In the genomic region with DNA sequence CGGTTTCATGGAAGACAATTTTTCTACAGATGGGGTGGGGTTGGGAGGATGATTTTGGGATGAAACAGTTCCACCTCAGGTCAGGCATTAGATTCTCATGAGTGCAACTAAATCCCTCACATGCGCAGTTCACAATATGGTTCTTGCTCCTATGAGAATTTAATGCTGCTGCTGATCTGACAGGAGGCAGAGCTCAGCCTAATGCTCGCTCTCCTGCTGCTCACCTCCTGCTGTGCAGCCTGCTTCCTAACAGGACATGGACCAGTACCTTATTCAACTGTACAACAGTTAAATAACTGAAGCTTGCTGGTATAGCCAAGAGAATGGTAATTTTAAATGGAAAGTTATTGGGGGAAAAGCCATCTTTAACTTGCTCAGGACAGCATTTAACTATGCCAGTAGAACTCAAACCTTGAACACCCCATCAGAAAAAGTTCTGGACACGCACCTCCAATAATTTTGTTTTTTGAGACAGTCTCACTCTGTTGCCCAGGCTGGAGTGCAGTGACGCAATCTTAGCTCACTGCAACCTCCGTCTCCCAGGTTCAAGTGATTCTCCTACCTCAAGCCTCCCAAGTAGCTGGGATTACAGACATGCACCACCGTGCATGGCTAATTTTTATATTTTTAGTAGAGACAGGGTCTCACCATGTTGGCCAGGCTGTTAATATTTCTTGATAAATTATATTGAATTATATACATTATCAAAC, we compare ENCODE assay signal across 24 cellular contexts. TPM values are rescaled to one million over a fixed set of nuclear protein-coding genes. Genes with fewer than 3 reads are reported as not detected.
DNase-seq lines count a peak whose midpoint lies in the region; ATAC-seq and TF ChIP-seq lines count a peak whose summit lies in the region.
"Had no signal": no experiment of that assay in that cellular context is flagged by ENCODE, and none has a peak within 500 bp of the region (broad histone marks: within the 10 kb centered on the region; RNA-seq: fewer than 3 reads in every experiment).

No MANE protein-coding gene starts in this region.

- H3K4me3 ChIP-seq in OCI-LY3 (ENCODE audit: low read length): no peak overlapping the region
- H3K4me3 ChIP-seq: ascending aorta, lower lobe of right lung, MG63, prostate gland, SJSA1 had no signal

- H3K4me1 Mint-ChIP-seq in activated CD4-positive, alpha-beta memory T cell treated with anti-CD3 and anti-CD28 coated beads for 36 hours (ENCODE audit: low read depth): peaks cover 11% of the 10 kb centered on the region
- H3K4me1 Mint-ChIP-seq in activated CD4-positive, alpha-beta memory T cell treated with anti-CD3 and anti-CD28 coated beads, Interleukin-2, amount 10 ng/mL, durations not matched to agents 7 days and 5 days: peaks cover 6% of the 10 kb centered on the region
- H3K4me1 Mint-ChIP-seq in endothelial cell (ENCODE audit: unreplicated experiment): peaks cover 14% of the 10 kb centered on the region
- H3K4me1 Mint-ChIP-seq in type B pancreatic cell (ENCODE audit: unreplicated experiment): peaks cover 8% of the 10 kb centered on the region

- H3K9me3 ChIP-seq in OCI-LY3 (ENCODE audit: insufficient read depth, low read length): no peaks in the 10 kb centered on the region
- H3K9me3 ChIP-seq: ascending aorta, lower lobe of right lung, MG63, prostate gland, SJSA1 had no signal

- H3K4me1 ChIP-seq in OCI-LY3 (ENCODE audit: low read length): peaks cover 28% of the 10 kb centered on the region
- H3K4me1 ChIP-seq: ascending aorta, lower lobe of right lung had no signal

- H3K27me3 Mint-ChIP-seq in activated CD4-positive, alpha-beta memory T cell treated with anti-CD3 and anti-CD28 coated beads for 36 hours: no peaks in the 10 kb centered on the region
- H3K27me3 Mint-ChIP-seq in activated CD4-positive, alpha-beta memory T cell treated with anti-CD3 and anti-CD28 coated beads, Interleukin-2, amount 10 ng/mL, durations not matched to agents 7 days and 5 days: no peaks in the 10 kb centered on the region
- H3K27me3 Mint-ChIP-seq in endothelial cell (ENCODE audit: unreplicated experiment): peaks cover 3% of the 10 kb centered on the region
- no peaks in the 10 kb centered on the region for H3K27me3 Mint-ChIP-seq in type B pancreatic cell
- H3K27me3 Mint-ChIP-seq: activated CD8-positive, alpha-beta memory T cell treated with anti-CD3 and anti-CD28 coated beads, Interleukin-2, amount 10 ng/mL, durations not matched to agents 7 days and 5 days had no signal

- H3K27ac Mint-ChIP-seq in activated CD4-positive, alpha-beta memory T cell treated with anti-CD3 and anti-CD28 coated beads for 36 hours: peak overlapping the region; percentile 33
- H3K27ac Mint-ChIP-seq in activated CD4-positive, alpha-beta memory T cell treated with anti-CD3 and anti-CD28 coated beads, Interleukin-2, amount 10 ng/mL, durations not matched to agents 7 days and 5 days: no peak overlapping the region
- H3K27ac Mint-ChIP-seq in endothelial cell (ENCODE audit: unreplicated experiment): peak overlapping the region; percentile 21
- H3K27ac Mint-ChIP-seq in type B pancreatic cell: peak overlapping the region; percentile 13
- H3K27ac Mint-ChIP-seq: activated CD8-positive, alpha-beta memory T cell treated with anti-CD3 and anti-CD28 coated beads, Interleukin-2, amount 10 ng/mL, durations not matched to agents 7 days and 5 days; activated T-helper 1 cell treated with anti-CD3 and anti-CD28 coated beads, Interleukin-12 subunit alpha, Interleukin-12 subunit beta, Interleukin-2, Interleukin-4 antibody, amounts not matched to agents 30 ng/mL and 10 ng/mL and 1 ng/mL, durations not matched to agents 14 hours and 24 hours and 36 hours; T-helper 1 cell treated with Interleukin-12 subunit alpha and Interleukin-12 subunit beta and Interleukin-4 antibody, amounts not matched to agents 30 μg/mL and 1 μg/mL, for 36 hours had no signal

- no peaks in the 10 kb centered on the region for H3K9me3 Mint-ChIP-seq in activated CD4-positive, alpha-beta memory T cell treated with anti-CD3 and anti-CD28 coated beads for 36 hours
- no peaks in the 10 kb centered on the region for H3K9me3 Mint-ChIP-seq in activated CD4-positive, alpha-beta memory T cell treated with anti-CD3 and anti-CD28 coated beads, Interleukin-2, amount 10 ng/mL, durations not matched to agents 7 days and 5 days
- H3K9me3 Mint-ChIP-seq in endothelial cell (ENCODE audit: unreplicated experiment) (no peaks in the 10 kb centered on the region), type B pancreatic cell (no peaks in the 10 kb centered on the region)
- H3K9me3 Mint-ChIP-seq: activated T-helper 1 cell treated with anti-CD3 and anti-CD28 coated beads, Interleukin-12 subunit alpha, Interleukin-12 subunit beta, Interleukin-2, Interleukin-4 antibody, amounts not matched to agents 30 ng/mL and 10 ng/mL and 1 ng/mL, durations not matched to agents 14 hours and 24 hours and 36 hours; T-helper 1 cell treated with Interleukin-12 subunit alpha and Interleukin-12 subunit beta and Interleukin-4 antibody, amounts not matched to agents 30 μg/mL and 1 μg/mL, for 36 hours had no signal

- no peak overlapping the region for H3K4me2 ChIP-seq in OCI-LY3 (ENCODE audit: low read length)

- H3K4me3 Mint-ChIP-seq in activated CD4-positive, alpha-beta memory T cell treated with anti-CD3 and anti-CD28 coated beads for 36 hours: no peak overlapping the region
- H3K4me3 Mint-ChIP-seq in activated CD4-positive, alpha-beta memory T cell treated with anti-CD3 and anti-CD28 coated beads, Interleukin-2, amount 10 ng/mL, durations not matched to agents 7 days and 5 days: no peak overlapping the region
- H3K4me3 Mint-ChIP-seq in endothelial cell (ENCODE audit: unreplicated experiment) (no peak overlapping the region), type B pancreatic cell (no peak overlapping the region)
- H3K4me3 Mint-ChIP-seq: activated CD8-positive, alpha-beta memory T cell treated with anti-CD3 and anti-CD28 coated beads, Interleukin-2, amount 10 ng/mL, durations not matched to agents 7 days and 5 days; activated T-helper 1 cell treated with anti-CD3 and anti-CD28 coated beads, Interleukin-12 subunit alpha, Interleukin-12 subunit beta, Interleukin-2, Interleukin-4 antibody, amounts not matched to agents 30 ng/mL and 10 ng/mL and 1 ng/mL, durations not matched to agents 14 hours and 24 hours and 36 hours; T-helper 1 cell treated with Interleukin-12 subunit alpha and Interleukin-12 subunit beta and Interleukin-4 antibody, amounts not matched to agents 30 μg/mL and 1 μg/mL, for 36 hours had no signal

- H2AFZ ChIP-seq in OCI-LY3 (ENCODE audit: low read depth, low read length): no peak overlapping the region

- no peaks in the 10 kb centered on the region for H4K20me1 ChIP-seq in OCI-LY3 (ENCODE audit: insufficient read depth, low read length)

- CTCF ChIA-PET in activated CD4-positive, alpha-beta memory T cell treated with anti-CD3 and anti-CD28 coated beads for 36 hours (lab: Charles Lee): no interaction called here
- CTCF ChIA-PET in activated CD4-positive, alpha-beta memory T cell treated with anti-CD3 and anti-CD28 coated beads, Interleukin-2, amount 10 ng/mL, durations not matched to agents 7 days and 5 days (lab: Charles Lee): no interaction called here

- TF ChIP-seq CTCF in OCI-LY3 (IDR thresholded peaks at IDR 0.05; ENCODE audit: low read depth, low read length) (no peak), endothelial cell (IDR thresholded peaks at IDR 0.05; ENCODE audit: unreplicated experiment) (no peak), type B pancreatic cell (conservative IDR thresholded peaks at IDR 0.05) (no peak)

- intact Hi-C loops in activated CD4-positive, alpha-beta memory T cell treated with anti-CD3 and anti-CD28 coated beads for 36 hours (cut with micrococcal nuclease): no loop called here

- H3K27me3 ChIP-seq in OCI-LY3 (ENCODE audit: low read depth, low read length): no peaks in the 10 kb centered on the region
- H3K27me3 ChIP-seq: ascending aorta, MG63, SJSA1 had no signal

- POLR2A ChIA-PET in activated CD4-positive, alpha-beta memory T cell treated with anti-CD3 and anti-CD28 coated beads for 36 hours (lab: Charles Lee): interaction anchor here (1.2 kb wide), 1 partner anchor 14 kb away, joined by 3 read pairs; no protein-coding TSS in a partner anchor
- POLR2A ChIA-PET in activated CD4-positive, alpha-beta memory T cell treated with anti-CD3 and anti-CD28 coated beads, Interleukin-2, amount 10 ng/mL, durations not matched to agents 7 days and 5 days (lab: Charles Lee): interaction anchor here (0.9 to 1.3 kb wide), 2 partner anchors 14 to 147 kb away, joined by 3 read pairs; a partner anchor contains a TSS

- peak overlapping the region; percentile 6; the same call in 1 of the 2 replicates for H3K27ac ChIP-seq in OCI-LY3 (ENCODE audit: low read length)
- H3K27ac ChIP-seq: ascending aorta, lower lobe of right lung, prostate gland, SJSA1 had no signal

- H3K36me3 Mint-ChIP-seq in activated CD4-positive, alpha-beta memory T cell treated with anti-CD3 and anti-CD28 coated beads for 36 hours: peaks cover 20% of the 10 kb centered on the region
- peaks cover 32% of the 10 kb centered on the region for H3K36me3 Mint-ChIP-seq in activated CD4-positive, alpha-beta memory T cell treated with anti-CD3 and anti-CD28 coated beads, Interleukin-2, amount 10 ng/mL, durations not matched to agents 7 days and 5 days (ENCODE audit: low read depth)
- H3K36me3 Mint-ChIP-seq in endothelial cell (ENCODE audit: low read depth, unreplicated experiment) (peaks cover 27% of the 10 kb centered on the region), type B pancreatic cell (peaks cover 9% of the 10 kb centered on the region)

- no peak overlapping the region for H3K9ac ChIP-seq in OCI-LY3 (ENCODE audit: low read length)

- DNase-seq in activated CD4-positive, alpha-beta memory T cell treated with anti-CD3 and anti-CD28 coated beads for 36 hours: no peak
- DNase-seq in activated CD4-positive, alpha-beta memory T cell treated with anti-CD3 and anti-CD28 coated beads, Interleukin-2, amount 10 ng/mL, durations not matched to agents 7 days and 5 days: no peak
- no peak for DNase-seq in endothelial cell (ENCODE audit: low spot score)
- DNase-seq in type B pancreatic cell (ENCODE audit: extremely low spot score, unreplicated experiment): no peak
- DNase-seq in activated CD4-positive, CD25-positive, alpha-beta regulatory T cell treated with anti-CD3 and anti-CD28 coated beads, Interleukin-2, amount 50 U/mL, for 72 hours: no peak
- DNase-seq: activated CD4-positive, alpha-beta T cell treated with anti-CD3 and anti-CD28 coated beads for 4 hours; activated CD8-positive, alpha-beta memory T cell treated with anti-CD3 and anti-CD28 coated beads, Interleukin-2, amount 10 ng/mL, durations not matched to agents 7 days and 5 days; activated naive CD4-positive, alpha-beta T cell treated with anti-CD3 and anti-CD28 coated beads, Interleukin-2, amount 50 U/mL, for 16 hours; EL; KBM-7; lower lobe of right lung; MG63; NCI-H1417; NCI-H2107; NCI-H446; NK-92 treated with Interleukin-12 subunit alpha and Interleukin-12 subunit beta, amount 100 ng/mL, for 24 hours; stimulated activated CD8-positive, alpha-beta memory T cell treated with anti-CD3 and anti-CD28 coated beads, Interleukin-4, amount 100 ng/mL, for 48 hours had no signal

- peaks cover 27% of the 10 kb centered on the region for H3K36me3 ChIP-seq in OCI-LY3 (replicated peaks; ENCODE audit: low read depth, low read length)
- H3K36me3 ChIP-seq: prostate gland had no signal

- ATAC-seq in HG02884 (IDR thresholded peaks at IDR 0.05; ENCODE audit: unreplicated experiment): no peak
- ATAC-seq: activated CD8-positive, alpha-beta memory T cell treated with anti-CD3 and anti-CD28 coated beads, Interleukin-2, amount 10 ng/mL, durations not matched to agents 7 days and 5 days had no signal

- H3K79me2 ChIP-seq in OCI-LY3 (ENCODE audit: low read length): no peaks in the 10 kb centered on the region

RNA-seq across cellular contexts. Expression of a gene that starts 27.7 kb away (rescaled TPM):
- 10 to 100 TPM; 57.7 to 68.6 TPM for total RNA-seq in activated CD4-positive, alpha-beta memory T cell treated with anti-CD3 and anti-CD28 coated beads for 36 hours
- total RNA-seq in activated CD4-positive, alpha-beta memory T cell treated with anti-CD3 and anti-CD28 coated beads, Interleukin-2, amount 10 ng/mL, durations not matched to agents 7 days and 5 days: 10 to 100 TPM; 86.7 to 94.5 TPM
- 145 TPM for total RNA-seq in endothelial cell (ENCODE audit: unreplicated experiment)
- 111 and 134 TPM in 2 replicates for total RNA-seq in type B pancreatic cell (ENCODE audit: low replicate concordance)
